20 cellular contexts compared by ENCODE assay signal in the genomic region with DNA sequence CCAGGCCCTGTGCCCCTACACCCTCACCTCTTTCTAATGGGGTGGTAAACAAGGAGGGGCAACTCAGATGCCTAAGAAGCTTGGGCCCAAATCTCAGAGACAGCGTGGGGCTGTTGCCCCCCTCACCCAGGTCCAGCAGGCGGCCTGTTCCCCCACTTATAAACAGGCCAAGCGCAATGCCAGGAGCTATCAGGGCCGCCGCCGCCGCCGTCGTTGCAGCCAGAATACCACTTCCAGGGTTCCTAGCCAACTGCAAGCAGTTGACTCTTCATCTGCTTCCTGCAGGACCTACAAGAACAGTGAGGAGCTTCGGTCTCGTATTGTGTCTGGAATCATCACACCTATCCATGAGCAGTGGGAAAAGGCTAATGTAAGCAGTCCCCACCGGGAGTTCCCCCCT. TPM values are rescaled to one million over a fixed set of nuclear protein-coding genes. Genes with fewer than 3 reads are reported as not detected.
DNase-seq lines count a peak whose midpoint lies in the region; ATAC-seq and TF ChIP-seq lines count a peak whose summit lies in the region.
"Had no signal": no experiment of that assay in that cellular context is flagged by ENCODE, and none has a peak within 500 bp of the region (broad histone marks: within the 10 kb centered on the region; RNA-seq: fewer than 3 reads in every experiment).

No MANE protein-coding gene starts in this region.

- no peak overlapping the region for H4K12ac ChIP-seq in trophoblast cell (ENCODE audit: low read depth, low read length)

- H2BK120ac ChIP-seq in trophoblast cell (ENCODE audit: insufficient read depth, low read length, poor library complexity), result no peak overlapping the region

- peak overlapping the region; percentile 6 for H3K18ac ChIP-seq in trophoblast cell (ENCODE audit: low read length)

- no peak overlapping the region for H4K8ac ChIP-seq in trophoblast cell (ENCODE audit: low read depth, low read length)

- no peaks in the 10 kb centered on the region for H3K79me1 ChIP-seq in trophoblast cell (ENCODE audit: low read length)

- peaks cover 10% of the 10 kb centered on the region for H3K4me1 ChIP-seq in Loucy (ENCODE audit: insufficient read depth, low read length, poor library complexity, severe bottlenecking)
- no peaks in the 10 kb centered on the region for H3K4me1 ChIP-seq in trophoblast cell (ENCODE audit: control insufficient read depth in 1 of 2, insufficient read depth in 2 of 2, low read length in 2 of 2)
- H3K4me1 ChIP-seq: A549, Caco-2 had no signal

- no peak for TF ChIP-seq CTCF in Loucy (conservative IDR thresholded peaks at IDR 0.05; ENCODE audit: low read length)

- no peak overlapping the region for H4K91ac ChIP-seq in trophoblast cell (ENCODE audit: low read depth, low read length)

- H3K4me3 ChIP-seq in Loucy (ENCODE audit: low read length, poor library complexity, severe bottlenecking) (no peak overlapping the region), trophoblast cell (ENCODE audit: low read depth, low read length) (no peak overlapping the region)
- H3K4me3 ChIP-seq: A549; BLaER1 treated with 17β-estradiol and CSF1 and Interleukin-3, amounts not matched to agents 10 nM and 100 nM had no signal

- peak overlapping the region; percentile 51 for H3K27ac Mint-ChIP-seq in activated naive CD8-positive, alpha-beta T cell treated with anti-CD3 and anti-CD28 coated beads, Interleukin-2, amount 10 ng/mL, durations not matched to agents 7 days and 5 days
- no peak overlapping the region for H3K27ac Mint-ChIP-seq in activated naive CD8-positive, alpha-beta T cell treated with anti-CD3 and anti-CD28 coated beads for 36 hours
- H3K27ac Mint-ChIP-seq in activated CD8-positive, alpha-beta T cell treated with anti-CD3 and anti-CD28 coated beads, Interleukin-2, amount 10 ng/mL, durations not matched to agents 7 days and 5 days, result peak overlapping the region; percentile 44
- H3K27ac Mint-ChIP-seq: B cell; CD4-positive, alpha-beta T cell; CD8-positive, alpha-beta T cell had no signal

- peaks cover 1% of the 10 kb centered on the region for H3K9me3 Mint-ChIP-seq in activated naive CD8-positive, alpha-beta T cell treated with anti-CD3 and anti-CD28 coated beads, Interleukin-2, amount 10 ng/mL, durations not matched to agents 7 days and 5 days
- H3K9me3 Mint-ChIP-seq in activated naive CD8-positive, alpha-beta T cell treated with anti-CD3 and anti-CD28 coated beads for 36 hours, result no peaks in the 10 kb centered on the region
- peaks cover 7% of the 10 kb centered on the region for H3K9me3 Mint-ChIP-seq in activated CD8-positive, alpha-beta T cell treated with anti-CD3 and anti-CD28 coated beads, Interleukin-2, amount 10 ng/mL, durations not matched to agents 7 days and 5 days (ENCODE audit: insufficient read depth)
- H3K9me3 Mint-ChIP-seq: CD4-positive, alpha-beta T cell; CD8-positive, alpha-beta T cell had no signal

- no peaks in the 10 kb centered on the region for H3F3A ChIP-seq in Loucy (ENCODE audit: low read depth)

- no peak overlapping the region for H2BK12ac ChIP-seq in trophoblast cell (ENCODE audit: low read length)

- H2AFZ ChIP-seq in Loucy (ENCODE audit: low read length) (no peak overlapping the region), trophoblast cell (ENCODE audit: insufficient read depth, low read length, poor library complexity) (no peak overlapping the region)

- no CpG with 5 or more reads among the region's 12 CpGs for WGBS in trophoblast cell (ENCODE audit: extremely low coverage, insufficient coverage, insufficient read length)

- H3K9ac ChIP-seq in Loucy (ENCODE audit: low read depth, low read length, poor library complexity, severe bottlenecking), result no peak overlapping the region
- H3K9ac ChIP-seq in trophoblast cell (ENCODE audit: low read length), result peak overlapping the region; percentile 80
- H3K9ac ChIP-seq: BLaER1 treated with 17β-estradiol and CSF1 and Interleukin-3, amounts not matched to agents 10 nM and 100 nM had no signal

- DNase-seq in activated naive CD8-positive, alpha-beta T cell treated with anti-CD3 and anti-CD28 coated beads, Interleukin-2, amount 10 ng/mL, durations not matched to agents 7 days and 5 days, result no peak
- DNase-seq in activated naive CD8-positive, alpha-beta T cell treated with anti-CD3 and anti-CD28 coated beads for 36 hours, result no peak
- no peak for DNase-seq in activated CD8-positive, alpha-beta T cell treated with anti-CD3 and anti-CD28 coated beads, Interleukin-2, amount 10 ng/mL, durations not matched to agents 7 days and 5 days
- DNase-seq in trophoblast cell (no peak), NCI-H2107 (lab: John Stamatoyannopoulos, UW) (no peak)
- DNase-seq: AML-193; Caco-2; Calu3; CD4-positive, alpha-beta T cell; CD8-positive, alpha-beta T cell; DMS79 treated with DMSO at 0.1 percent for 48 hours; GF-D8 had no signal

- H4K20me1 ChIP-seq in Loucy (ENCODE audit: insufficient read depth, low read length, poor library complexity, severe bottlenecking), result peaks cover 4% of the 10 kb centered on the region

- H3K4me2 ChIP-seq in Loucy (ENCODE audit: low read depth, low read length, poor library complexity, severe bottlenecking) (peak overlapping the region; percentile 26), trophoblast cell (ENCODE audit: low read length) (no peak overlapping the region)
- H3K4me2 ChIP-seq: A549; BLaER1 treated with 17β-estradiol and CSF1 and Interleukin-3, amounts not matched to agents 10 nM and 100 nM had no signal

- H3K79me2 ChIP-seq in Loucy (ENCODE audit: insufficient read depth, low read length) (no peaks in the 10 kb centered on the region; the same call in 1 of the 2 replicates), trophoblast cell (ENCODE audit: control insufficient read depth, insufficient read depth, low read length, poor library complexity) (no peaks in the 10 kb centered on the region)

- no peaks in the 10 kb centered on the region for H3K9me2 ChIP-seq in Loucy (replicated peaks; ENCODE audit: low read depth, low read length)

- CTCF ChIA-PET in activated CD8-positive, alpha-beta T cell treated with anti-CD3 and anti-CD28 coated beads, Interleukin-2, amount 10 ng/mL, durations not matched to agents 7 days and 5 days (lab: Charles Lee), result no interaction called here

- H3K4ac ChIP-seq in trophoblast cell (ENCODE audit: low read depth, low read length), result no peak overlapping the region

- no peaks in the 10 kb centered on the region; the same call in 1 of the 2 replicates for H3K9me3 ChIP-seq in Loucy (ENCODE audit: insufficient read depth, low read depth, low read length)
- H3K9me3 ChIP-seq in trophoblast cell (ENCODE audit: insufficient read depth, low read depth, low read length), result no peaks in the 10 kb centered on the region
- H3K9me3 ChIP-seq: A549 had no signal

- no peak overlapping the region for H3K23ac ChIP-seq in trophoblast cell (ENCODE audit: low read length)

- H3K4me3 Mint-ChIP-seq in activated naive CD8-positive, alpha-beta T cell treated with anti-CD3 and anti-CD28 coated beads, Interleukin-2, amount 10 ng/mL, durations not matched to agents 7 days and 5 days, result no peak overlapping the region
- no peak overlapping the region for H3K4me3 Mint-ChIP-seq in activated naive CD8-positive, alpha-beta T cell treated with anti-CD3 and anti-CD28 coated beads for 36 hours
- no peak overlapping the region for H3K4me3 Mint-ChIP-seq in activated CD8-positive, alpha-beta T cell treated with anti-CD3 and anti-CD28 coated beads, Interleukin-2, amount 10 ng/mL, durations not matched to agents 7 days and 5 days
- H3K4me3 Mint-ChIP-seq: B cell; CD4-positive, alpha-beta T cell; CD8-positive, alpha-beta T cell had no signal

- H3K27me3 ChIP-seq in Loucy (ENCODE audit: insufficient read depth, low read length, poor library complexity, severe bottlenecking), result no peaks in the 10 kb centered on the region
- no peaks in the 10 kb centered on the region for H3K27me3 ChIP-seq in trophoblast cell (ENCODE audit: insufficient read depth, low read length)
- H3K27me3 ChIP-seq: BLaER1 treated with 17β-estradiol and CSF1 and Interleukin-3, amounts not matched to agents 10 nM and 100 nM had no signal

- H3K27ac ChIP-seq in trophoblast cell (ENCODE audit: low read depth, low read length), result no peak overlapping the region
- H3K27ac ChIP-seq: 22Rv1; A549; BLaER1 treated with 17β-estradiol and CSF1 and Interleukin-3, amounts not matched to agents 10 nM and 100 nM; C4-2B had no signal

- peaks cover 15% of the 10 kb centered on the region for H3K4me1 Mint-ChIP-seq in activated naive CD8-positive, alpha-beta T cell treated with anti-CD3 and anti-CD28 coated beads, Interleukin-2, amount 10 ng/mL, durations not matched to agents 7 days and 5 days
- H3K4me1 Mint-ChIP-seq in activated naive CD8-positive, alpha-beta T cell treated with anti-CD3 and anti-CD28 coated beads for 36 hours, result peaks cover 22% of the 10 kb centered on the region
- peaks cover 23% of the 10 kb centered on the region for H3K4me1 Mint-ChIP-seq in activated CD8-positive, alpha-beta T cell treated with anti-CD3 and anti-CD28 coated beads, Interleukin-2, amount 10 ng/mL, durations not matched to agents 7 days and 5 days (ENCODE audit: low read depth)

- H3K27me3 Mint-ChIP-seq in activated naive CD8-positive, alpha-beta T cell treated with anti-CD3 and anti-CD28 coated beads, Interleukin-2, amount 10 ng/mL, durations not matched to agents 7 days and 5 days, result no peaks in the 10 kb centered on the region
- no peaks in the 10 kb centered on the region for H3K27me3 Mint-ChIP-seq in activated naive CD8-positive, alpha-beta T cell treated with anti-CD3 and anti-CD28 coated beads for 36 hours
- no peaks in the 10 kb centered on the region for H3K27me3 Mint-ChIP-seq in activated CD8-positive, alpha-beta T cell treated with anti-CD3 and anti-CD28 coated beads, Interleukin-2, amount 10 ng/mL, durations not matched to agents 7 days and 5 days (ENCODE audit: low read depth)
- H3K27me3 Mint-ChIP-seq: B cell; CD4-positive, alpha-beta T cell had no signal

- H2BK5ac ChIP-seq in trophoblast cell (ENCODE audit: low read depth, low read length, poor library complexity), result no peak overlapping the region

- no peak overlapping the region for H2AK5ac ChIP-seq in trophoblast cell (ENCODE audit: low read length)

- no peak overlapping the region for H3K14ac ChIP-seq in trophoblast cell (ENCODE audit: low read length)

- H3K36me3 ChIP-seq in Loucy (ENCODE audit: insufficient read depth, low read length) (peaks cover 82% of the 10 kb centered on the region), trophoblast cell (ENCODE audit: control insufficient read depth in 1 of 2, insufficient read depth in 2 of 2, low read length in 2 of 2) (peaks cover 22 to 28% of the 10 kb centered on the region in 2 experiments)

- POLR2A ChIA-PET in activated naive CD8-positive, alpha-beta T cell treated with anti-CD3 and anti-CD28 coated beads, Interleukin-2, amount 10 ng/mL, durations not matched to agents 7 days and 5 days (lab: Charles Lee), result interaction anchor here (0.5 to 1.1 kb wide), 2 partner anchors 17 to 227 kb away, joined by 3 to 4 read pairs; partner anchors contain the start of gene PSMF1
- POLR2A ChIA-PET in activated CD8-positive, alpha-beta T cell treated with anti-CD3 and anti-CD28 coated beads, Interleukin-2, amount 10 ng/mL, durations not matched to agents 7 days and 5 days (lab: Charles Lee), result no interaction called here

- H3K36me3 Mint-ChIP-seq in activated naive CD8-positive, alpha-beta T cell treated with anti-CD3 and anti-CD28 coated beads, Interleukin-2, amount 10 ng/mL, durations not matched to agents 7 days and 5 days, result peaks cover 68% of the 10 kb centered on the region
- H3K36me3 Mint-ChIP-seq in activated naive CD8-positive, alpha-beta T cell treated with anti-CD3 and anti-CD28 coated beads for 36 hours, result peaks cover 58% of the 10 kb centered on the region
- H3K36me3 Mint-ChIP-seq in activated CD8-positive, alpha-beta T cell treated with anti-CD3 and anti-CD28 coated beads, Interleukin-2, amount 10 ng/mL, durations not matched to agents 7 days and 5 days (ENCODE audit: low read depth), result peaks cover 84% of the 10 kb centered on the region

- no peak for ATAC-seq in activated naive CD8-positive, alpha-beta T cell treated with anti-CD3 and anti-CD28 coated beads, Interleukin-2, amount 10 ng/mL, durations not matched to agents 7 days and 5 days (ENCODE audit: low read depth)
- no peak for ATAC-seq in activated CD8-positive, alpha-beta T cell treated with anti-CD3 and anti-CD28 coated beads, Interleukin-2, amount 10 ng/mL, durations not matched to agents 7 days and 5 days
- ATAC-seq in HG02870 (IDR thresholded peaks at IDR 0.05; ENCODE audit: unreplicated experiment) (no peak), GM19455 (IDR thresholded peaks at IDR 0.05; ENCODE audit: unreplicated experiment) (no peak)
- ATAC-seq: A549; CD8-positive, alpha-beta T cell had no signal

RNA-seq across cellular contexts. Expression of gene PSMF1, which starts 16.4 kb away (rescaled TPM):
- 100 to 1,000 TPM; 126 to 127 TPM for total RNA-seq in activated naive CD8-positive, alpha-beta T cell treated with anti-CD3 and anti-CD28 coated beads, Interleukin-2, amount 10 ng/mL, durations not matched to agents 7 days and 5 days
- 100 to 1,000 TPM; 180 to 192 TPM for total RNA-seq in activated naive CD8-positive, alpha-beta T cell treated with anti-CD3 and anti-CD28 coated beads for 36 hours
- 100 to 1,000 TPM; 138 to 150 TPM for total RNA-seq in activated CD8-positive, alpha-beta T cell treated with anti-CD3 and anti-CD28 coated beads, Interleukin-2, amount 10 ng/mL, durations not matched to agents 7 days and 5 days
- polyA plus RNA-seq in trophoblast cell (2013), result 65.6 and 67.1 TPM in 2 replicates

RNA-seq across cellular contexts. Expression of gene TMEM74B, which starts 49.9 kb away (rescaled TPM):
- total RNA-seq in activated naive CD8-positive, alpha-beta T cell treated with anti-CD3 and anti-CD28 coated beads, Interleukin-2, amount 10 ng/mL, durations not matched to agents 7 days and 5 days, result 1 to 10 TPM; 3.5 to 4.0 TPM
- 1 to 10 TPM; 1.5 to 1.9 TPM for total RNA-seq in activated naive CD8-positive, alpha-beta T cell treated with anti-CD3 and anti-CD28 coated beads for 36 hours
- total RNA-seq in activated CD8-positive, alpha-beta T cell treated with anti-CD3 and anti-CD28 coated beads, Interleukin-2, amount 10 ng/mL, durations not matched to agents 7 days and 5 days, result 1 to 10 TPM in 1 of 2 experiments, under 1 TPM in 1; 0.39 to 1.1 TPM
- polyA plus RNA-seq in trophoblast cell (2013), result 1.8 TPM in 2 replicates
- total RNA-seq: CD8-positive, alpha-beta T cell had no signal
